ENCODE assay signal across 26 cellular contexts in the genomic region with DNA sequence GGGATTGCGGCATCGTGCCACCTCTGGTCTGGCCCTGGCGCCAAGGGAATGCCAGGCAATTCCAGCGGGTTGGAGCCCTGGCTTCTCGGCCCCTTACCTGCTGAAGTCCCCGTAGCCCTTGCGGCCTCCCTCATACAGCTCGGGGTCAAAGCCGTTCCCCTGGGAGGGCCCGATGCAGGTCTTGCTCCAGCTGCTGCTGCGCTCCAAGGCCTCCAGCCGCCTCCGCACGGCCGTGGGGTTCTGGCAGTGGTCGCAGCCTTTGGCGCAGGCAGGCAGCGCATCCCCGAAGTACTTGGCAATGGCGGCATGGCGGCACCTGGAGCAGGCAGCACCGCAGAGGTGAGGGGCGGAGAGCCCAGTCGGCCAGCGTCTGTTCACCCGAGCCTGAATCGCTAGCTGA.
"Had no signal": no experiment of that assay in that cellular context is flagged by ENCODE, and none has a peak within 500 bp of the region (broad histone marks: within the 10 kb centered on the region; RNA-seq: fewer than 3 reads in every experiment).

No MANE protein-coding gene starts in this region.

- H3K9ac ChIP-seq: neural progenitor cell had no signal

- FAIRE-seq: islet of Langerhans, pancreas, small intestine had no signal

- H3K27me3 ChIP-seq: neural progenitor cell, pancreas, sigmoid colon, spleen, testis, thyroid gland, upper lobe of right lung, uterus had no signal

- DNase-seq: head of caudate nucleus; hypothalamus; immature natural killer cell; mesendoderm; naive B cell; natural killer cell; nephron progenitor cell; retina; sigmoid colon; small intestine; spleen; stimulated activated CD4-positive, alpha-beta T cell treated with anti-CD3 and anti-CD28 coated beads, Interleukin-4, amount 100 ng/mL, for 24 hours; stimulated activated naive CD4-positive, alpha-beta T cell treated with Interleukin-2 at 50 U/mL for 16 hours; stimulated activated naive CD8-positive, alpha-beta T cell treated with anti-CD3 and anti-CD28 coated beads, Interleukin-15, amount 100 ng/mL, for 72 hours; testis; thyroid gland; trophoblast cell; upper lobe of right lung; uterus had no signal

- H3K36me3 ChIP-seq: neural progenitor cell, pancreas, prostate gland, uterus had no signal

- H3K27ac ChIP-seq: neural progenitor cell, pancreas, prostate gland, sigmoid colon, spleen, testis, thyroid gland, upper lobe of right lung, uterus had no signal

- ATAC-seq: natural killer cell; pancreas; right cardiac atrium; stimulated activated memory B cell treated with anti-CD40 and anti-IgM and Interleukin-4, amounts not matched to agents 10 μg/mL and 1 μg/mL and 100 μg/mL, for 72 hours; stimulated activated naive CD8-positive, alpha-beta T cell treated with anti-CD3 and anti-CD28 coated beads, Interleukin-15, amount 100 ng/mL, for 72 hours; upper lobe of right lung had no signal

- H3K9me3 ChIP-seq: pancreas, prostate gland, sigmoid colon, spleen, testis, thyroid gland, upper lobe of right lung, uterus had no signal

- H3K4me3 ChIP-seq: lung, neural progenitor cell, pancreas, prostate gland, sigmoid colon, spleen, testis, thyroid gland, upper lobe of right lung, uterus had no signal
